17 cellular contexts compared by ENCODE assay signal in the genomic region with DNA sequence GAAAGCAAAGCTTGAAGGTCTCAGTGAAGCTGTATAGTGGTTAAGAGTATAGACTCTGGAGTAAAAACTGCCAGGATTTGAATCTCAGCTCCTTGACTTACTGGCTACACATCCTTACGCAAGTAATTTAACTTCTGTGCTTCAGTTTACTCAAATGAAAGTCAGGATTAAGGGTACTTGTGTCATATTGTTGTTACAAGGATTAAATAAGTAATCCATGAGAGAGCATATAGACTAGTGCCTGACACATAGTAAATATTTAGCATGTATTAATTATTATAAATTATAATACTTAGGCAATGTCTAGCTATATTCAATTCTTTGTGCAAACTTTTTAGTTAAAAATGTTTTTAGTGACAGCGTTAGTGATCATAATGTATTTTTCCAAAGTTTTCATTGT.
"Had no signal": no experiment of that assay in that cellular context is flagged by ENCODE, and none has a peak within 500 bp of the region (broad histone marks: within the 10 kb centered on the region; RNA-seq: fewer than 3 reads in every experiment).

No MANE protein-coding gene starts in this region.

- H3K4me3 Mint-ChIP-seq: activated CD8-positive, alpha-beta T cell treated with anti-CD3 and anti-CD28 coated beads, Interleukin-2, amount 10 ng/mL, durations not matched to agents 7 days and 5 days; activated naive CD4-positive, alpha-beta T cell treated with anti-CD3 and anti-CD28 coated beads, Interleukin-2, amount 10 ng/mL, durations not matched to agents 7 days and 5 days; activated T-helper 17 cell treated with anti-CD3 and anti-CD28 coated beads, Interleukin-2, amount 50 U/mL, for 72 hours; nephron progenitor cell had no signal

- DNase-seq: activated CD4-positive, alpha-beta T cell treated with anti-CD3 and anti-CD28 coated beads for 4 hours; activated CD8-positive, alpha-beta T cell treated with anti-CD3 and anti-CD28 coated beads, Interleukin-2, amount 10 ng/mL, durations not matched to agents 7 days and 5 days; activated naive CD4-positive, alpha-beta T cell treated with anti-CD3 and anti-CD28 coated beads, Interleukin-2, amount 10 ng/mL, durations not matched to agents 7 days and 5 days; adrenal gland; central memory CD4-positive, alpha-beta T cell; cortex of kidney; effector CD8-positive, alpha-beta T cell; hypothalamus; nephron progenitor cell; psoas muscle; stimulated activated CD4-positive, alpha-beta T cell treated with anti-CD3 and anti-CD28 coated beads, Interleukin-2, amount 100 ng/mL, for 24 hours; stimulated activated naive CD4-positive, alpha-beta T cell treated with Interleukin-2 at 50 U/mL for 16 hours; T-helper 1 cell; trophoblast cell; WERI-Rb-1 had no signal

- H3K27me3 Mint-ChIP-seq: activated naive CD4-positive, alpha-beta T cell treated with anti-CD3 and anti-CD28 coated beads, Interleukin-2, amount 10 ng/mL, durations not matched to agents 7 days and 5 days; activated T-helper 17 cell treated with anti-CD3 and anti-CD28 coated beads, Interleukin-2, amount 50 U/mL, for 72 hours had no signal

- H3K4me3 ChIP-seq: adrenal gland had no signal

- ATAC-seq: activated CD8-positive, alpha-beta T cell treated with anti-CD3 and anti-CD28 coated beads, Interleukin-2, amount 10 ng/mL, durations not matched to agents 7 days and 5 days; activated T-helper 17 cell treated with anti-CD3 and anti-CD28 coated beads, Interleukin-2, amount 50 U/mL, for 72 hours; sciatic nerve had no signal

- H3K27ac Mint-ChIP-seq: activated CD8-positive, alpha-beta T cell treated with anti-CD3 and anti-CD28 coated beads, Interleukin-2, amount 10 ng/mL, durations not matched to agents 7 days and 5 days; activated naive CD4-positive, alpha-beta T cell treated with anti-CD3 and anti-CD28 coated beads, Interleukin-2, amount 10 ng/mL, durations not matched to agents 7 days and 5 days; activated T-helper 17 cell treated with anti-CD3 and anti-CD28 coated beads, Interleukin-2, amount 50 U/mL, for 72 hours; nephron progenitor cell had no signal

- H3K4me1 Mint-ChIP-seq: activated naive CD4-positive, alpha-beta T cell treated with anti-CD3 and anti-CD28 coated beads, Interleukin-2, amount 10 ng/mL, durations not matched to agents 7 days and 5 days; activated T-helper 17 cell treated with anti-CD3 and anti-CD28 coated beads, Interleukin-2, amount 50 U/mL, for 72 hours; nephron progenitor cell had no signal

- H3K9me3 Mint-ChIP-seq: activated naive CD4-positive, alpha-beta T cell treated with anti-CD3 and anti-CD28 coated beads, Interleukin-2, amount 10 ng/mL, durations not matched to agents 7 days and 5 days; activated T-helper 17 cell treated with anti-CD3 and anti-CD28 coated beads, Interleukin-2, amount 50 U/mL, for 72 hours; nephron progenitor cell had no signal

- H3K27ac ChIP-seq: adrenal gland, WERI-Rb-1 had no signal

- H3K27me3 ChIP-seq: adrenal gland had no signal

- H3K9me3 ChIP-seq: adrenal gland, psoas muscle had no signal
